Comparison of ENCODE assay signal across 8 cellular contexts in the genomic region with DNA sequence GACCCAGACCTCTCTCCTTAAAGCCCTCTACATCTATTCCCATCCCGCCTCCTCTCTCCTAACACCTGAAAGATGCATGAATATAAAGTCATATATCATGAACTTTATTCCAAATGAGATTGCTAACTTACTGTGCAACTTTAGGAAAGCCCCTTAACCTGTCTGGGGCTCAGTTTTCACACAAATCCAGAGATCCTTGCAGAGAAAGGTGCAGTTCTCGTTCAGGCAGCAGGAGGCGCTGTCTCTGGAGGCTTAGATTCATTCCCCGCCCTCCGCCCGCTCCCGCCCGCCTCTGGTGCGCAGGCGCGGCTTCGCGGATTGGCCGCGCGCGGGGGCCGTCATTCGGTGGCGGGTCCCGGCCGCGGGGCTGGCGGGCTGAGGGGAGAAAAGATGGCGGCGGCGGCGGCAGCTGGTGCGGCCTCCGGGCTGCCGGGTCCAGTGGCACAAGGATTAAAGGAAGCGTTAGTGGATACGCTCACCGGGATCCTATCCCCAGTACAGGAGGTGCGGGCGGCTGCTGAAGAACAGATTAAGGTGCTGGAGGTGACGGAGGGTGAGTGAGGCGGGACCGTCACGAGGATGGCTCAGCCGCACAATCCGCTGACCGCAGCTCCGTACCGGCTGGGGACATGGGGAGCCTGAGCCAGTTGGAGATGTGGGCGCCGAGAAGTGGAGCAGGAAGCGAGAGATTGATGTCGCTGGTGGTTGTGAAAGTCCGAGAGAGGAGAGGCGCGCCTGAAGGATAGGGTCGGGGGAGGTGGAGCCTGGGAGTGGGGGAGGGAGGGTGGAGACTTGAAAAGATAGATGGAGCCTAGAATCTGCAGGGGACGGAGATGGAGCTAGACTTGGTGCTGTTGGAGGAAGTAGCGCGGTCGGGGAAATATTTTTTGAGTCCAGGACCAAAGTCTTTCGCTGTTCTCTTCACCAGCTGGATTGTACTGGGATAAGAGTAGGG. TPM values are rescaled to one million over a fixed set of nuclear protein-coding genes. Genes with fewer than 3 reads are reported as not detected.
A peak's percentile ranks its signal among the peaks of the same experiment; 100 is the strongest.
DNase-seq lines count a peak whose midpoint lies in the region; ATAC-seq, FAIRE-seq and TF ChIP-seq lines count a peak whose summit lies in the region.

A gene (plus strand): TSS at position 338 of the 955 bp plus-strand sequence. CDS start 53 bp downstream, at position 391.

- DNase-seq in GM18507 (ENCODE audit: extremely low spot score, insufficient read length, low read depth), result peak; percentile 97
- DNase-seq in NCI-H2081 (lab: John Stamatoyannopoulos, UW), result peak; percentile 95 to 98
- DNase-seq in T-helper 9 cell, result peak; percentile 97
- peak; percentile 91 for DNase-seq in astrocyte of the cerebellum (ENCODE audit: low read depth)
- DNase-seq in hepatocyte (ENCODE audit: low spot score), result peak; percentile 97
- DNase-seq in renal cortical epithelial cell (ENCODE audit: low read depth), result peak; percentile 85
- peak; percentile 96 to 98 for DNase-seq in aorta

- H3K27me3 ChIP-seq in hepatocyte (no peaks in the 10 kb centered on the region), aorta (ENCODE audit: control insufficient read depth in 1 of 2, insufficient read depth in 2 of 2, low read length in 1 of 2) (no peaks in the 10 kb centered on the region)

- peak within 1 kb of the TSS; percentile 81 for H3K4me2 ChIP-seq in hepatocyte

- WGBS in hepatocyte (ENCODE audit: low lambda C conversion rate, missing lambda C conversion rate), result 1% methylated on average over 57 of the region's 58 CpGs
- WGBS in aorta, 2 donors, result 1% methylated on average over 58 of the region's 58 CpGs

- H3K4me3 ChIP-seq in astrocyte of the cerebellum (ENCODE audit: low read depth, low read length), result peak within 1 kb of the TSS; percentile 99
- peak within 1 kb of the TSS; percentile 93 for H3K4me3 ChIP-seq in hepatocyte
- H3K4me3 ChIP-seq in aorta (ENCODE audit: low read length in 2 of 2), result peak within 1 kb of the TSS; percentile 62 to 93

- H2AFZ ChIP-seq in hepatocyte, result peak within 1 kb of the TSS; percentile 95

- H3K9me3 ChIP-seq in hepatocyte (ENCODE audit: low read depth) (no peaks in the 10 kb centered on the region), aorta (ENCODE audit: control insufficient read depth, low read length) (no peaks in the 10 kb centered on the region)

- H3K4me1 ChIP-seq in hepatocyte (ENCODE audit: insufficient read depth) (peaks cover 9% of the 10 kb centered on the region), aorta (ENCODE audit: control insufficient read depth in 1 of 2, insufficient read depth in 2 of 2, low read length in 2 of 2) (peaks cover 0 to 9% of the 10 kb centered on the region in 2 donors)

- TF ChIP-seq CTCF in astrocyte of the cerebellum (IDR thresholded peaks at IDR 0.05; ENCODE audit: low read depth, low read length, missing control alignments) (peak; percentile 86), hepatocyte (IDR thresholded peaks at IDR 0.05; ENCODE audit: poor library complexity) (peak; percentile 95)

- H3K9me2 ChIP-seq in hepatocyte (replicated peaks; ENCODE audit: insufficient read depth), result no peaks in the 10 kb centered on the region

- H3K79me2 ChIP-seq in hepatocyte, result peaks cover 58% of the 10 kb centered on the region

- ATAC-seq in HG02973 (IDR thresholded peaks at IDR 0.05; ENCODE audit: unreplicated experiment), result peak; percentile 87
- peak; percentile 95 for ATAC-seq in aorta (ENCODE audit: low FRiP score)

- H3K36me3 ChIP-seq in hepatocyte (replicated peaks; ENCODE audit: insufficient read depth, low read depth), result no peaks in the 10 kb centered on the region
- no peaks in the 10 kb centered on the region for H3K36me3 ChIP-seq in aorta (ENCODE audit: control insufficient read depth in 1 of 2, insufficient read depth in 2 of 2, low read length in 1 of 2)

- H4K20me1 ChIP-seq in hepatocyte (ENCODE audit: insufficient read depth, poor library complexity, severe bottlenecking), result peaks cover 11% of the 10 kb centered on the region

- H3K27ac ChIP-seq in hepatocyte (peak within 1 kb of the TSS; percentile 99), aorta (ENCODE audit: low read depth in 1 of 2, low read length in 2 of 2) (peak within 1 kb of the TSS; percentile 14 to 87)

- intact Hi-C loops in aorta (cut with DNase I), result loop anchor here in 1 of 2 donors (5.0 kb wide), 1 partner anchor 143 kb away; no protein-coding TSS in a partner anchor

- in situ Hi-C loops in astrocyte of the cerebellum (cut with HindIII; ENCODE audit: low sequenced_read_pairs), result no loop called here

- peak; percentile 78 for FAIRE-seq in GM18507 (lab: Jason Lieb, UNC)

RNA-seq across cellular contexts. Expression of the gene that starts here (rescaled TPM):
- 25.8 and 29.4 TPM in 2 replicates for total RNA-seq in hepatocyte
- 41.2 and 45.2 TPM in 2 replicates for polyA plus RNA-seq in hepatocyte
- total RNA-seq in renal cortical epithelial cell, result 15.6 and 31.5 TPM in 2 replicates
- total RNA-seq in aorta, result 10 to 100 TPM; 36.6 to 45.0 TPM
- 10 to 100 TPM; 12.0 to 27.7 TPM for polyA plus RNA-seq in aorta

Comparison
In these comparisons a context has a peak if more than half of its experiments do, and no peak if none do; other contexts are left out.
1. Peak in every context shown above with its lines: DNase-seq, ATAC-seq, H3K4me3 ChIP-seq and H3K27ac ChIP-seq.